ENCODE assay signal across 2 cellular contexts in the genomic region with DNA sequence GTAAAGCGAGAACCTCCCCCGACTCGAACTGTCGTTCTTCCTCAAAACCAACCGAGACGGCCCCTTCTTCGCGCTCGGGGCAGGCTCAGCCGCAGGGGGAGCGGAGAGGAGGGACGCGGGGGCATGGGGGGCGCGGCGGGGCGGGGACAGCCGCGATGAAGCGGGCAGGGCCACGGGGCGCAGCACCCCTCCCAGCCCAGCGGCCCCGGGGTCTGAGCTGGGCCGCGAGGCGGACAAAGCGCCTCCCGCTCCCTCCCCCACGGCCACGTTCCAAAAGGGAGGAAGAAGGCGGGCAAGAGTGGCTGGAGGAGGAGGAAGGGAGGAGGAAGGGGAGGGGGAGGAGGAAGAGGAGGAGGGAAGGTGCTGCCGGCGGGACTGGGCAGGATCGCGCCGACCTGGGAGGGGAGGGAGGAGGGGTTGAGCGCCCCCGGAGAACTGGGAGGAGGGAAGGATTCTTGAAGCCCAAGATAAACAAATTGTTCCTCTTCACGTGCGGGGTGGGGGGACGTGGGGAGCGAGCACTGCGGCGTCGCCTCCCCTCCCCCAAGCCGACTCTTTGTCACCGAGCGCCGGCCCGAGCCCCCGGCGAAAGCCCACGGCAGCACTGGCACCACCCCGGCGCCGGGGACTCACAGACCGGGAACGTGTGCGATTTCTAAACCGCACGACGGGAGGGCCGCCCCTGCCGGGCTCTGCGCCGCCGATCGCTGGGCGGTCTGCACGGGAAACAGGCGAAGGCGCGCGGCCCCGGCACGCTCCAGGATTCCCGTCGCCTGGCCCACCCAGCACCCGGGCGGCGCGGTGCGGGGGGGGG.
TF ChIP-seq lines count a peak whose summit lies in the region.

No MANE protein-coding gene starts in this region.

TF ChIP-seq in Ishikawa, 13 proteins besides CTCF, POLR2A, EP300 and RAD21:
- TF ChIP-seq TAF1 (IDR thresholded peaks at IDR 0.05; ENCODE audit: low read depth) = no peak
- 0 out of 2 replicates have a peak, but pooled peaks have one; percentile 29 for TF ChIP-seq EGR1 (IDR thresholded peaks at IDR 0.05)
- TF ChIP-seq CREB1 (IDR thresholded peaks at IDR 0.05; ENCODE audit: low read depth) = no peak
- 0 out of 2 replicates have a peak, but pooled peaks have one; percentile 9 for TF ChIP-seq NFIC (IDR thresholded peaks at IDR 0.05)
- peak; percentile 66; the same call in 1 of the 2 replicates for TF ChIP-seq ZBTB7A (IDR thresholded peaks at IDR 0.05; ENCODE audit: low read depth)
- TF ChIP-seq, protein P1, sequence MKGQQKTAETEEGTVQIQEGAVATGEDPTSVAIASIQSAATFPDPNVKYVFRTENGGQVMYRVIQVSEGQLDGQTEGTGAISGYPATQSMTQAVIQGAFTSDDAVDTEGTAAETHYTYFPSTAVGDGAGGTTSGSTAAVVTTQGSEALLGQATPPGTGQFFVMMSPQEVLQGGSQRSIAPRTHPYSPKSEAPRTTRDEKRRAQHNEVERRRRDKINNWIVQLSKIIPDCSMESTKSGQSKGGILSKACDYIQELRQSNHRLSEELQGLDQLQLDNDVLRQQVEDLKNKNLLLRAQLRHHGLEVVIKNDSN (IDR thresholded peaks at IDR 0.05) = no peak
- TF ChIP-seq YY1 (IDR thresholded peaks at IDR 0.05; ENCODE audit: low read depth) = 0 out of 2 replicates have a peak, but pooled peaks have one; percentile 34
- TF ChIP-seq, protein P2, sequence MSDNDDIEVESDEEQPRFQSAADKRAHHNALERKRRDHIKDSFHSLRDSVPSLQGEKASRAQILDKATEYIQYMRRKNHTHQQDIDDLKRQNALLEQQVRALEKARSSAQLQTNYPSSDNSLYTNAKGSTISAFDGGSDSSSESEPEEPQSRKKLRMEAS (IDR thresholded peaks at IDR 0.05) = peak; percentile 63
- TF ChIP-seq TEAD4 (IDR thresholded peaks at IDR 0.05) = no peak
TF ChIP-seq in Ishikawa: peak in this region for 5.

TF ChIP-seq in endothelial cell of umbilical vein, 7 proteins besides CTCF, POLR2A, EP300 and RAD21:
- TF ChIP-seq, protein P2 (IDR thresholded peaks at IDR 0.05; ENCODE audit: insufficient read depth, insufficient read length) = peak; percentile 47
- TF ChIP-seq MYC (IDR thresholded peaks at IDR 0.05; ENCODE audit: low read depth, low read length) (peak; percentile 57), EZH2 (IDR thresholded peaks at IDR 0.05; ENCODE audit: borderline replicate concordance, low read depth, low read length, severe bottlenecking) (no peak), JUN (IDR thresholded peaks at IDR 0.05; ENCODE audit: borderline replicate concordance, insufficient read depth, insufficient read length, low read depth) (no peak), POLR2AphosphoS5 (IDR thresholded peaks at IDR 0.05; ENCODE audit: insufficient read depth, low read depth, low read length) (peak; percentile 88), GATA2 (IDR thresholded peaks at IDR 0.05; ENCODE audit: insufficient read depth, insufficient read length, low read depth, low read length) (no peak), FOS (IDR thresholded peaks at IDR 0.05; ENCODE audit: borderline replicate concordance, insufficient read depth, low read length) (no peak)
